ENCODE assay signal across 12 cellular contexts in genomic region chr12:121279507-121279915, GRCh38. TPM values are rescaled to one million over a fixed set of nuclear protein-coding genes. Genes with fewer than 3 reads are reported as not detected.
DNase-seq lines count a peak whose midpoint lies in the region; ATAC-seq, FAIRE-seq and TF ChIP-seq lines count a peak whose summit lies in the region.
"Had no signal": no experiment of that assay in that cellular context is flagged by ENCODE, and none has a peak within 500 bp of the region (broad histone marks: within the 10 kb centered on the region; RNA-seq: fewer than 3 reads in every experiment).

No MANE protein-coding gene starts in this region.

- H4K20me1 ChIP-seq in K562 (replicated peaks; ENCODE audit: control insufficient read depth, insufficient read depth, low read length): peaks cover 19% of the 10 kb centered on the region

- TF ChIP-seq EP300 in K562 (IDR thresholded peaks at IDR 0.05; ENCODE audit: low read length): no peak

- no peak overlapping the region for H2AFZ ChIP-seq in K562 (ENCODE audit: low read depth, low read length)

- TF ChIP-seq CTCF in K562 (IDR thresholded peaks at IDR 0.05 in 2 of 3, conservative IDR thresholded peaks at IDR 0.05 in 1 of 3; ENCODE audit: insufficient read depth in 2 of 3, low read depth in 1 of 3, low read length in 3 of 3) (no peak), heart right ventricle (IDR thresholded peaks at IDR 0.05) (no peak), psoas muscle (IDR thresholded peaks at IDR 0.05) (no peak)

- FAIRE-seq in K562 (lab: Jason Lieb, UNC): no peak
- FAIRE-seq: GM19239 had no signal

- ATAC-seq in K562 (no peak), heart right ventricle (peak; percentile 38 to 79 (median 72)), psoas muscle (peak; percentile 25 to 56 (median 50))

- in situ Hi-C loops in K562 (cut with MboI): no loop called here

- peaks cover 10 to 28% of the 10 kb centered on the region in 2 experiments; a peak in 4 of 5 replicates for H3K4me1 ChIP-seq in K562 (replicated peaks in 1 of 2; ENCODE audit: control insufficient read depth in 2 of 2, insufficient read depth in 2 of 2, low read length in 2 of 2)
- peaks cover 16 to 62% (median 35%) of the 10 kb centered on the region in 9 donors for H3K4me1 ChIP-seq in heart right ventricle
- H3K4me1 ChIP-seq in psoas muscle: no peaks in the 10 kb centered on the region

- peaks cover 14% of the 10 kb centered on the region; the same call in 2 of the 3 replicates for H3K79me2 ChIP-seq in K562 (ENCODE audit: control insufficient read depth, insufficient read depth, low read length)

- DNase-seq in Ammon's horn (ENCODE audit: low spot score) (peak; percentile 49), K562 (ENCODE audit: extremely low read depth in 1 of 4, low spot score in 3 of 4) (peak in 2 of 4 experiments; percentile 6 to 12), heart right ventricle (peak; percentile 53 to 66), psoas muscle (peak; percentile 69 to 71), NAMALWA (ENCODE audit: low spot score) (no peak), NCI-H146 (lab: John Stamatoyannopoulos, UW) (no peak), SHP77 (lab: John Stamatoyannopoulos, UW) (no peak), NCI-H69 (lab: John Stamatoyannopoulos, UW) (no peak)
- DNase-seq: naive B cell; stimulated activated CD4-positive, alpha-beta T cell treated with anti-CD3 and anti-CD28 coated beads, Interleukin-4, amount 100 ng/mL, for 24 hours had no signal

- H3K9me1 ChIP-seq in K562 (ENCODE audit: control insufficient read depth, insufficient read depth, low read length): no peaks in the 10 kb centered on the region

- TF ChIP-seq POLR2A in K562 (conservative IDR thresholded peaks at IDR 0.05): no peak

- H3K4me2 ChIP-seq in K562 (ENCODE audit: insufficient read depth, low read length): no peak overlapping the region

- CTCF ChIA-PET in K562 (lab: Yijun Ruan, JAX; ENCODE audit: low intra/inter-chr PET ratio): no interaction called here

- H3K27me3 ChIP-seq in K562 (ENCODE audit: control insufficient read depth in 2 of 2, insufficient read depth in 2 of 2, low read length in 2 of 2): no peaks in the 10 kb centered on the region
- H3K27me3 ChIP-seq in heart right ventricle: no peaks in the 10 kb centered on the region
- no peaks in the 10 kb centered on the region for H3K27me3 ChIP-seq in psoas muscle (ENCODE audit: insufficient read depth in 3 of 3, low read length in 2 of 3)
- H3K27me3 ChIP-seq: SJSA1 had no signal

- no peak overlapping the region for H3K4me3 ChIP-seq in K562
- no peak overlapping the region for H3K4me3 ChIP-seq in heart right ventricle
- peak overlapping the region; percentile 15 for H3K4me3 ChIP-seq in psoas muscle
- H3K4me3 ChIP-seq: SJSA1 had no signal

- no peak for TF ChIP-seq RAD21 in K562 (CRISPR knock-in tag; conservative IDR thresholded peaks at IDR 0.05 in 1 of 2, IDR thresholded peaks at IDR 0.05 in 1 of 2)

- H3K36me3 ChIP-seq in K562 (ENCODE audit: control insufficient read depth, insufficient read depth, low read length): peaks cover 7% of the 10 kb centered on the region; the same call in 1 of the 3 replicates
- peaks cover 0 to 23% (median 0%) of the 10 kb centered on the region in 9 donors for H3K36me3 ChIP-seq in heart right ventricle
- H3K36me3 ChIP-seq in psoas muscle (ENCODE audit: insufficient read depth in 1 of 2, low read depth in 1 of 2): peaks cover 0 to 5% of the 10 kb centered on the region in 2 donors
- H3K36me3 ChIP-seq: SJSA1 had no signal

- H3K9ac ChIP-seq in K562 (ENCODE audit: insufficient read depth in 1 of 2, low read depth in 2 of 2, low read length in 2 of 2): peak overlapping the region in 1 of 2 experiments; percentile 28; a peak in 1 of 4 replicates

- POLR2A ChIA-PET in K562 (lab: Yijun Ruan, JAX): interaction anchor here (0.6 to 0.9 kb wide), 3 partner anchors 10 to 186 kb away, joined by 3 read pairs; no protein-coding TSS in a partner anchor

- H3K27ac ChIP-seq in K562 (ENCODE audit: extremely low read depth, low read depth, low read length) (no peak overlapping the region), heart right ventricle (peak overlapping the region in 9 of 10 donors; percentile 24 to 86 (median 71)), psoas muscle (no peak overlapping the region)
- H3K27ac ChIP-seq: SJSA1 had no signal

- BruUV-seq in K562 (replicated peaks; lab: Mats Ljungman, UMichigan): no TSS peak

- H3K9me3 ChIP-seq in K562 (replicated peaks; ENCODE audit: control insufficient read depth, insufficient read depth, low read depth, low read length) (no peaks in the 10 kb centered on the region), heart right ventricle (no peaks in the 10 kb centered on the region), psoas muscle (no peaks in the 10 kb centered on the region)
- H3K9me3 ChIP-seq: SJSA1 had no signal

- intact Hi-C loops in K562 (cut with micrococcal nuclease): no loop called here
- intact Hi-C loops in heart right ventricle (cut with DNase I): no loop called here
- intact Hi-C loops in psoas muscle (cut with DNase I): no loop called here

- WGBS in K562 (ENCODE audit: insufficient coverage, low coverage, missing lambda C conversion rate): 85% methylated on average over 10 of the region's 10 CpGs
- 26 to 39% methylated on average over 10 of the region's 10 CpGs for WGBS in heart right ventricle, 2 donors
- 31 to 51% (median 41%) methylated on average over 10 of the region's 10 CpGs for WGBS in psoas muscle, 3 donors

TF ChIP-seq in K562, 482 proteins besides CTCF, POLR2A, EP300 and RAD21:
- TF ChIP-seq ZNF644 (tag; IDR thresholded peaks at IDR 0.05; ENCODE audit: low read depth) (no peak), ZNF586 (CRISPR knock-in tag; conservative IDR thresholded peaks at IDR 0.05) (no peak), POLR2G (IDR thresholded peaks at IDR 0.05; ENCODE audit: low read depth, low read length) (0 out of 2 replicates have a peak, but pooled peaks have one; percentile 9), TAF7 (tag; IDR thresholded peaks at IDR 0.05) (no peak), ZNF444 (CRISPR knock-in tag; IDR thresholded peaks at IDR 0.05) (no peak), SAFB (IDR thresholded peaks at IDR 0.05; ENCODE audit: borderline replicate concordance, low read depth, low read length) (no peak), ZBTB11 (CRISPR knock-in tag; IDR thresholded peaks at IDR 0.05) (no peak)

RNA-seq across cellular contexts. Expression of gene CAMKK2, which starts 17.0 kb away (rescaled TPM):
- 43.2 and 68.9 TPM in 2 replicates for total RNA-seq in K562 (2011; cell fraction: chromatin; rRNA removed; ENCODE audit: low replicate concordance)
- 40.5 and 41.3 TPM in 2 replicates for total RNA-seq in K562 (2011; cell fraction: nucleolus; rRNA removed)
- 39.2 and 39.8 TPM in 2 replicates for total RNA-seq in K562 (2011; cell fraction: nucleoplasm; rRNA removed)
- total RNA-seq in K562 (2014; rRNA removed) (18.8 and 21.1 TPM in 2 replicates), K562 (2014; rRNA removed; fragmentation: Illumina TruSeq; extraction: Trizol) (12.6 and 12.7 TPM in 2 replicates), K562 (2015; rRNA removed; fragmentation: Illumina TruSeq; extraction: Trizol) (10.5 and 10.8 TPM in 2 replicates), K562 (2021) (30.8 and 32.0 TPM in 2 replicates), heart right ventricle (10 to 100 TPM; 14.7 to 19.3 (median 16.1) TPM), psoas muscle (10 to 100 TPM in 2 of 4 donors, 1 to 10 TPM in 2; 6.8 to 12.3 (median 10.4) TPM)
- polyA plus RNA-seq in K562 (2011; rRNA removed) (18.2 and 20.5 TPM in 2 replicates), K562 (2014; fragmentation: Illumina TruSeq; extraction: Trizol) (22.0 and 22.3 TPM in 2 replicates), K562 (2014; fragmentation: Nextera tagmentation; extraction: Ambion mirVana) (1 to 10 TPM; 4.3 to 5.4 TPM), K562 (2014; rRNA removed) (20.1 and 21.1 TPM in 2 replicates), heart right ventricle (10 to 100 TPM; 10.8 to 11.8 TPM), psoas muscle (1 to 10 TPM; 4.4 to 8.3 (median 5.6) TPM)
- 19.2 and 26.4 TPM in 2 replicates for polyA plus RNA-seq in K562 (2011; cell fraction: cytosol; rRNA removed)
- 40.6 and 54.1 TPM in 2 replicates for polyA plus RNA-seq in K562 (2011; cell fraction: nucleus; rRNA removed)
- 15.5 and 22.2 TPM in 2 replicates for polyA plus RNA-seq in K562 (2012)
- polyA minus RNA-seq in K562 (2011; rRNA and poly(A)+ RNA removed): 18.1 and 27.5 TPM in 2 replicates
- polyA minus RNA-seq in K562 (2011; cell fraction: cytosol; rRNA and poly(A)+ RNA removed): 18.8 and 19.5 TPM in 2 replicates
- polyA minus RNA-seq in K562 (2011; cell fraction: nucleus; rRNA and poly(A)+ RNA removed): 25.4 and 26.8 TPM in 2 replicates

Comparison
In these comparisons a context has a peak if more than half of its experiments do, and no peak if none do; other contexts are left out.
1. DNase-seq: peak in Ammon's horn (single experiment), heart right ventricle (2 of 2) and psoas muscle (2 of 2); none in NAMALWA (single experiment), NCI-H146 (single experiment), SHP77 (0 of 2) and NCI-H69 (single experiment).
2. H3K27ac ChIP-seq: peak in heart right ventricle (9 of 10); none in K562 (single experiment) and psoas muscle (single experiment).